In genomic region chr22:43411040-43411919, GRCh38 we compare ENCODE assay signal across 1 cellular context.
TF ChIP-seq lines count a peak whose summit lies in the region.

No MANE protein-coding gene starts in this region.

TF ChIP-seq in SK-N-SH, 30 proteins besides CTCF, POLR2A, EP300 and RAD21 (continued from another document):
- TF ChIP-seq MEF2A (IDR thresholded peaks at IDR 0.05; ENCODE audit: borderline replicate concordance, low read depth) (no peak), RFX5 (IDR thresholded peaks at IDR 0.05; ENCODE audit: low read length) (no peak)
